1 cellular context compared by ENCODE assay signal in genomic region chr10:112815238-112816032, GRCh38.
A peak's percentile ranks its signal among the peaks of the same experiment; 100 is the strongest.
TF ChIP-seq lines count a peak whose summit lies in the region.

No MANE protein-coding gene starts in this region.

TF ChIP-seq in HepG2, 621 proteins besides CTCF, POLR2A, EP300 and RAD21 (continued from another document and continues in another):
- TF ChIP-seq, protein P1, sequence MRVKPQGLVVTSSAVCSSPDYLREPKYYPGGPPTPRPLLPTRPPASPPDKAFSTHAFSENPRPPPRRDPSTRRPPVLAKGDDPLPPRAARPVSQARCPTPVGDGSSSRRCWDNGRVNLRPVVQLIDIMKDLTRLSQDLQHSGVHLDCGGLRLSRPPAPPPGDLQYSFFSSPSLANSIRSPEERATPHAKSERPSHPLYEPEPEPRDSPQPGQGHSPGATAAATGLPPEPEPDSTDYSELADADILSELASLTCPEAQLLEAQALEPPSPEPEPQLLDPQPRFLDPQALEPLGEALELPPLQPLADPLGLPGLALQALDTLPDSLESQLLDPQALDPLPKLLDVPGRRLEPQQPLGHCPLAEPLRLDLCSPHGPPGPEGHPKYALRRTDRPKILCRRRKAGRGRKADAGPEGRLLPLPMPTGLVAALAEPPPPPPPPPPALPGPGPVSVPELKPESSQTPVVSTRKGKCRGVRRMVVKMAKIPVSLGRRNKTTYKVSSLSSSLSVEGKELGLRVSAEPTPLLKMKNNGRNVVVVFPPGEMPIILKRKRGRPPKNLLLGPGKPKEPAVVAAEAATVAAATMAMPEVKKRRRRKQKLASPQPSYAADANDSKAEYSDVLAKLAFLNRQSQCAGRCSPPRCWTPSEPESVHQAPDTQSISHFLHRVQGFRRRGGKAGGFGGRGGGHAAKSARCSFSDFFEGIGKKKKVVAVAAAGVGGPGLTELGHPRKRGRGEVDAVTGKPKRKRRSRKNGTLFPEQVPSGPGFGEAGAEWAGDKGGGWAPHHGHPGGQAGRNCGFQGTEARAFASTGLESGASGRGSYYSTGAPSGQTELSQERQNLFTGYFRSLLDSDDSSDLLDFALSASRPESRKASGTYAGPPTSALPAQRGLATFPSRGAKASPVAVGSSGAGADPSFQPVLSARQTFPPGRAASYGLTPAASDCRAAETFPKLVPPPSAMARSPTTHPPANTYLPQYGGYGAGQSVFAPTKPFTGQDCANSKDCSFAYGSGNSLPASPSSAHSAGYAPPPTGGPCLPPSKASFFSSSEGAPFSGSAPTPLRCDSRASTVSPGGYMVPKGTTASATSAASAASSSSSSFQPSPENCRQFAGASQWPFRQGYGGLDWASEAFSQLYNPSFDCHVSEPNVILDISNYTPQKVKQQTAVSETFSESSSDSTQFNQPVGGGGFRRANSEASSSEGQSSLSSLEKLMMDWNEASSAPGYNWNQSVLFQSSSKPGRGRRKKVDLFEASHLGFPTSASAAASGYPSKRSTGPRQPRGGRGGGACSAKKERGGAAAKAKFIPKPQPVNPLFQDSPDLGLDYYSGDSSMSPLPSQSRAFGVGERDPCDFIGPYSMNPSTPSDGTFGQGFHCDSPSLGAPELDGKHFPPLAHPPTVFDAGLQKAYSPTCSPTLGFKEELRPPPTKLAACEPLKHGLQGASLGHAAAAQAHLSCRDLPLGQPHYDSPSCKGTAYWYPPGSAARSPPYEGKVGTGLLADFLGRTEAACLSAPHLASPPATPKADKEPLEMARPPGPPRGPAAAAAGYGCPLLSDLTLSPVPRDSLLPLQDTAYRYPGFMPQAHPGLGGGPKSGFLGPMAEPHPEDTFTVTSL (CRISPR knock-in tag; IDR thresholded peaks at IDR 0.05; ENCODE audit: borderline replicate concordance), result no peak
- TF ChIP-seq HMG20A (CRISPR knock-in tag; IDR thresholded peaks at IDR 0.05; ENCODE audit: borderline replicate concordance) (peak; percentile 50; the same call in 1 of the 2 replicates), SIX1 (CRISPR knock-in tag; IDR thresholded peaks at IDR 0.05; ENCODE audit: borderline replicate concordance) (no peak), SOX5 (CRISPR knock-in tag; IDR thresholded peaks at IDR 0.05; ENCODE audit: borderline replicate concordance) (peak; percentile 66), TEAD3 (CRISPR knock-in tag; optimal IDR thresholded peaks at IDR 0.05; ENCODE audit: borderline replicate concordance) (peak; percentile 25), ZNF780A (CRISPR knock-in tag; IDR thresholded peaks at IDR 0.05) (no peak), ZNF180 (CRISPR knock-in tag; IDR thresholded peaks at IDR 0.05; ENCODE audit: borderline replicate concordance, low read depth) (no peak), ZBTB21 (CRISPR knock-in tag; IDR thresholded peaks at IDR 0.05) (no peak), MED13 (CRISPR knock-in tag; IDR thresholded peaks at IDR 0.05) (no peak), NR2C2 (CRISPR knock-in tag; IDR thresholded peaks at IDR 0.05; ENCODE audit: borderline replicate concordance) (no peak), HDAC2 (CRISPR knock-in tag; IDR thresholded peaks at IDR 0.05) (no peak), HOXD1 (CRISPR knock-in tag; IDR thresholded peaks at IDR 0.05) (no peak), CENPX (CRISPR knock-in tag; IDR thresholded peaks at IDR 0.05) (no peak), CEBPB (IDR thresholded peaks at IDR 0.05; ENCODE audit: borderline replicate concordance, low read depth, low read length) (no peak), KLF9 (CRISPR knock-in tag; IDR thresholded peaks at IDR 0.05; ENCODE audit: low read depth) (no peak), MAZ (IDR thresholded peaks at IDR 0.05; ENCODE audit: borderline replicate concordance, low read depth, low read length) (no peak), MAZ (CRISPR knock-in tag; IDR thresholded peaks at IDR 0.05; ENCODE audit: low read depth) (no peak), NFKBIZ (CRISPR knock-in tag; IDR thresholded peaks at IDR 0.05) (no peak), CREB1 (IDR thresholded peaks at IDR 0.05) (no peak), CREB1 (CRISPR knock-in tag; IDR thresholded peaks at IDR 0.05) (peak; percentile 56), ZNF615 (CRISPR knock-in tag; IDR thresholded peaks at IDR 0.05; ENCODE audit: borderline replicate concordance) (no peak), THAP8 (CRISPR knock-in tag; IDR thresholded peaks at IDR 0.05; ENCODE audit: borderline replicate concordance) (no peak), ZSCAN25 (CRISPR knock-in tag; IDR thresholded peaks at IDR 0.05) (no peak), SOX13 (IDR thresholded peaks at IDR 0.05) (no peak), SOX13 (CRISPR knock-in tag; conservative IDR thresholded peaks at IDR 0.05 in 1 of 2, IDR thresholded peaks at IDR 0.05 in 1 of 2) (peak in 1 of 2 experiments; percentile 18; a peak in 1 of 4 replicates), ARNT (IDR thresholded peaks at IDR 0.05) (no peak), KDM3A (CRISPR knock-in tag; IDR thresholded peaks at IDR 0.05; ENCODE audit: low read depth) (no peak), NFRKB (IDR thresholded peaks at IDR 0.05) (no peak), ZIK1 (CRISPR knock-in tag; IDR thresholded peaks at IDR 0.05; ENCODE audit: borderline replicate concordance, low read depth) (no peak), ZFP37 (CRISPR knock-in tag; IDR thresholded peaks at IDR 0.05; ENCODE audit: borderline replicate concordance) (no peak), ZNF317 (CRISPR knock-in tag; IDR thresholded peaks at IDR 0.05) (no peak), MAF1 (CRISPR knock-in tag; IDR thresholded peaks at IDR 0.05; ENCODE audit: borderline replicate concordance) (no peak), ZMAT5 (CRISPR knock-in tag; IDR thresholded peaks at IDR 0.05; ENCODE audit: borderline replicate concordance, low read depth) (no peak), NR2F6 (IDR thresholded peaks at IDR 0.05) (peak; percentile 38; the same call in 1 of the 2 replicates), NR2F6 (CRISPR knock-in tag; IDR thresholded peaks at IDR 0.05) (no peak), ZNF101 (CRISPR knock-in tag; IDR thresholded peaks at IDR 0.05; ENCODE audit: borderline replicate concordance, low read depth) (no peak), REL (CRISPR knock-in tag; conservative IDR thresholded peaks at IDR 0.05) (no peak), PRDM4 (CRISPR knock-in tag; IDR thresholded peaks at IDR 0.05; ENCODE audit: borderline replicate concordance) (no peak), TARDBP (CRISPR knock-in tag; IDR thresholded peaks at IDR 0.05) (no peak), RXRA (CRISPR knock-in tag; IDR thresholded peaks at IDR 0.05) (peak; percentile 52; the same call in 1 of the 2 replicates), ZSCAN9 (CRISPR knock-in tag; IDR thresholded peaks at IDR 0.05; ENCODE audit: borderline replicate concordance) (no peak), RBM39 (IDR thresholded peaks at IDR 0.05; ENCODE audit: low read depth, low read length, poor library complexity, severe bottlenecking) (no peak), ZNF709 (CRISPR knock-in tag; IDR thresholded peaks at IDR 0.05) (no peak), ATAD3A (CRISPR knock-in tag; IDR thresholded peaks at IDR 0.05) (no peak), KDM1A (CRISPR knock-in tag; IDR thresholded peaks at IDR 0.05) (no peak), MAFF (IDR thresholded peaks at IDR 0.05; ENCODE audit: low read depth, low read length) (0 out of 2 replicates have a peak, but pooled peaks have one; percentile 8), ELF1 (CRISPR knock-in tag; IDR thresholded peaks at IDR 0.05) (no peak), ZNF749 (CRISPR knock-in tag; IDR thresholded peaks at IDR 0.05; ENCODE audit: borderline replicate concordance) (no peak), BCLAF1 (IDR thresholded peaks at IDR 0.05) (no peak), SMAD3 (CRISPR knock-in tag; IDR thresholded peaks at IDR 0.05) (no peak), ZEB1 (IDR thresholded peaks at IDR 0.05; ENCODE audit: insufficient replicate concordance, low read depth) (no peak), HNF4A (CRISPR knock-in tag; IDR thresholded peaks at IDR 0.05) (no peak), ZNF790 (CRISPR knock-in tag; IDR thresholded peaks at IDR 0.05; ENCODE audit: borderline replicate concordance) (no peak), KMT2A (CRISPR knock-in tag; IDR thresholded peaks at IDR 0.05) (no peak), ZMYM4 (CRISPR knock-in tag; IDR thresholded peaks at IDR 0.05) (no peak)
- TF ChIP-seq, protein P2, sequence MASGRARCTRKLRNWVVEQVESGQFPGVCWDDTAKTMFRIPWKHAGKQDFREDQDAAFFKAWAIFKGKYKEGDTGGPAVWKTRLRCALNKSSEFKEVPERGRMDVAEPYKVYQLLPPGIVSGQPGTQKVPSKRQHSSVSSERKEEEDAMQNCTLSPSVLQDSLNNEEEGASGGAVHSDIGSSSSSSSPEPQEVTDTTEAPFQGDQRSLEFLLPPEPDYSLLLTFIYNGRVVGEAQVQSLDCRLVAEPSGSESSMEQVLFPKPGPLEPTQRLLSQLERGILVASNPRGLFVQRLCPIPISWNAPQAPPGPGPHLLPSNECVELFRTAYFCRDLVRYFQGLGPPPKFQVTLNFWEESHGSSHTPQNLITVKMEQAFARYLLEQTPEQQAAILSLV (CRISPR knock-in tag; IDR thresholded peaks at IDR 0.05; ENCODE audit: borderline replicate concordance), result no peak
- TF ChIP-seq, protein P3, sequence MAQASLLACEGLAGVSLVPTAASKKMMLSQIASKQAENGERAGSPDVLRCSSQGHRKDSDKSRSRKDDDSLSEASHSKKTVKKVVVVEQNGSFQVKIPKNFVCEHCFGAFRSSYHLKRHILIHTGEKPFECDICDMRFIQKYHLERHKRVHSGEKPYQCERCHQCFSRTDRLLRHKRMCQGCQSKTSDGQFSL (CRISPR knock-in tag; IDR thresholded peaks at IDR 0.05), result no peak
- TF ChIP-seq, protein P4, sequence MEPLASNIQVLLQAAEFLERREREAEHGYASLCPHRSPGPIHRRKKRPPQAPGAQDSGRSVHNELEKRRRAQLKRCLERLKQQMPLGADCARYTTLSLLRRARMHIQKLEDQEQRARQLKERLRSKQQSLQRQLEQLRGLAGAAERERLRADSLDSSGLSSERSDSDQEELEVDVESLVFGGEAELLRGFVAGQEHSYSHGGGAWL (CRISPR knock-in tag; IDR thresholded peaks at IDR 0.05), result no peak
- TF ChIP-seq, protein P5, sequence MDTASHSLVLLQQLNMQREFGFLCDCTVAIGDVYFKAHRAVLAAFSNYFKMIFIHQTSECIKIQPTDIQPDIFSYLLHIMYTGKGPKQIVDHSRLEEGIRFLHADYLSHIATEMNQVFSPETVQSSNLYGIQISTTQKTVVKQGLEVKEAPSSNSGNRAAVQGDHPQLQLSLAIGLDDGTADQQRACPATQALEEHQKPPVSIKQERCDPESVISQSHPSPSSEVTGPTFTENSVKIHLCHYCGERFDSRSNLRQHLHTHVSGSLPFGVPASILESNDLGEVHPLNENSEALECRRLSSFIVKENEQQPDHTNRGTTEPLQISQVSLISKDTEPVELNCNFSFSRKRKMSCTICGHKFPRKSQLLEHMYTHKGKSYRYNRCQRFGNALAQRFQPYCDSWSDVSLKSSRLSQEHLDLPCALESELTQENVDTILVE (CRISPR knock-in tag; IDR thresholded peaks at IDR 0.05), result no peak
- TF ChIP-seq, protein P6, sequence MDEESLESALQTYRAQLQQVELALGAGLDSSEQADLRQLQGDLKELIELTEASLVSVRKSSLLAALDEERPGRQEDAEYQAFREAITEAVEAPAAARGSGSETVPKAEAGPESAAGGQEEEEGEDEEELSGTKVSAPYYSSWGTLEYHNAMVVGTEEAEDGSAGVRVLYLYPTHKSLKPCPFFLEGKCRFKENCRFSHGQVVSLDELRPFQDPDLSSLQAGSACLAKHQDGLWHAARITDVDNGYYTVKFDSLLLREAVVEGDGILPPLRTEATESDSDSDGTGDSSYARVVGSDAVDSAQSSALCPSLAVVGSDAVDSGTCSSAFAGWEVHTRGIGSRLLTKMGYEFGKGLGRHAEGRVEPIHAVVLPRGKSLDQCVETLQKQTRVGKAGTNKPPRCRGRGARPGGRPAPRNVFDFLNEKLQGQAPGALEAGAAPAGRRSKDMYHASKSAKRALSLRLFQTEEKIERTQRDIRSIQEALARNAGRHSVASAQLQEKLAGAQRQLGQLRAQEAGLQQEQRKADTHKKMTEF (CRISPR knock-in tag; IDR thresholded peaks at IDR 0.05), result 0 out of 2 replicates have a peak, but pooled peaks have one; percentile 40
